35 cellular contexts compared by ENCODE assay signal in genomic region chr5:170528976-170529375, GRCh38. TPM values are rescaled to one million over a fixed set of nuclear protein-coding genes. Genes with fewer than 3 reads are reported as not detected.
"Had no signal": no experiment of that assay in that cellular context is flagged by ENCODE, and none has a peak within 500 bp of the region (broad histone marks: within the 10 kb centered on the region; RNA-seq: fewer than 3 reads in every experiment).

No MANE protein-coding gene starts in this region.

- H3K4me3 ChIP-seq: ascending aorta, cardiac muscle cell had no signal

- DNase-seq: activated B cell treated with CpG ODN at 0.5 μM for 24 hours; activated CD4-positive, alpha-beta memory T cell treated with anti-CD3 and anti-CD28 coated beads for 36 hours; activated CD4-positive, alpha-beta T cell treated with anti-CD3 and anti-CD28 coated beads for 4 hours; activated CD4-positive, alpha-beta T cell treated with anti-CD3 and anti-CD28 coated beads, Interleukin-2, amount 10 ng/mL, durations not matched to agents 24 days and 14 days; activated CD4-positive, alpha-beta T cell treated with anti-CD3 and anti-CD28 coated beads, Interleukin-2, amount 50 U/mL, for 1 hour; activated CD4-positive, alpha-beta T cell treated with anti-CD3 and anti-CD28 coated beads, Interleukin-2, amount 50 U/mL, for 4 hours; activated CD4-positive, CD25-positive, alpha-beta regulatory T cell treated with anti-CD3 and anti-CD28 coated beads, Interleukin-2, amount 50 U/mL, for 72 hours; activated CD8-positive, alpha-beta memory T cell treated with anti-CD3 and anti-CD28 coated beads, Interleukin-2, amount 50 U/mL, for 4 hours; activated CD8-positive, alpha-beta T cell treated with anti-CD3 and anti-CD28 coated beads for 36 hours; activated effector memory CD4-positive, alpha-beta T cell treated with Interleukin-2 at 50 U/mL for 16 hours; activated gamma-delta T cell; activated naive CD4-positive, alpha-beta T cell treated with anti-CD3 and anti-CD28 coated beads, Interleukin-2, amount 10 ng/mL, durations not matched to agents 7 days and 5 days; activated naive CD4-positive, alpha-beta T cell treated with Interleukin-2 at 50 U/mL for 16 hours; activated naive CD8-positive, alpha-beta T cell treated with anti-CD3 and anti-CD28 coated beads, Interleukin-2, amount 10 ng/mL, durations not matched to agents 7 days and 5 days; activated naive CD8-positive, alpha-beta T cell treated with anti-CD3 and anti-CD28 coated beads, Interleukin-2, amount 50 U/mL, for 24 hours; activated T-cell treated with anti-CD3 and anti-CD28 coated beads for 4 hours; activated T-cell treated with anti-CD3 and anti-CD28 coated beads, Interleukin-2, amount 50 U/mL, for 24 hours; activated T-cell treated with anti-CD3 and anti-CD28 coated beads, Interleukin-2, amount 50 U/mL, for 48 hours; amygdala; anterior cingulate cortex; caudate nucleus; cerebellar nuclear complex; T-helper 2 cell; T-helper 9 cell had no signal

- H3K9me3 Mint-ChIP-seq: activated B cell treated with CpG ODN at 0.5 μM for 24 hours; activated CD4-positive, alpha-beta memory T cell treated with anti-CD3 and anti-CD28 coated beads for 36 hours; activated CD4-positive, alpha-beta T cell treated with anti-CD3 and anti-CD28 coated beads, Interleukin-2, amount 10 ng/mL, durations not matched to agents 24 days and 14 days; activated CD8-positive, alpha-beta T cell treated with anti-CD3 and anti-CD28 coated beads for 36 hours; activated naive CD4-positive, alpha-beta T cell treated with anti-CD3 and anti-CD28 coated beads, Interleukin-2, amount 10 ng/mL, durations not matched to agents 7 days and 5 days; activated naive CD4-positive, alpha-beta T cell treated with anti-CD3 and anti-CD28 coated beads, Interleukin-2, amount 50 U/mL, for 24 hours; activated naive CD8-positive, alpha-beta T cell treated with anti-CD3 and anti-CD28 coated beads, Interleukin-2, amount 10 ng/mL, durations not matched to agents 7 days and 5 days; activated naive CD8-positive, alpha-beta T cell treated with anti-CD3 and anti-CD28 coated beads, Interleukin-2, amount 50 U/mL, for 24 hours; activated T-cell treated with anti-CD3 and anti-CD28 coated beads, Interleukin-2, amount 50 U/mL, for 24 hours; activated T-helper 2 cell treated with anti-CD3 and anti-CD28 coated beads, Interferon-gamma antibody, Interleukin-2, Interleukin-4, amounts not matched to agents 10 μg/mL and 5 μg/mL and 100 μg/mL, durations not matched to agents 14 hours and 24 hours and 36 hours; central memory CD8-positive, alpha-beta T cell; T-helper 1 cell treated with Interleukin-12 subunit alpha and Interleukin-12 subunit beta and Interleukin-4 antibody, amounts not matched to agents 30 μg/mL and 1 μg/mL, for 36 hours; T-helper 2 cell treated with Interferon-gamma antibody and Interleukin-4, amounts not matched to agents 5 μg/mL and 100 μg/mL, for 36 hours had no signal

- ATAC-seq: activated CD8-positive, alpha-beta T cell treated with anti-CD3 and anti-CD28 coated beads for 36 hours; activated naive CD8-positive, alpha-beta T cell treated with anti-CD3 and anti-CD28 coated beads, Interleukin-2, amount 50 U/mL, for 24 hours had no signal

- H3K4me1 Mint-ChIP-seq: activated B cell treated with CpG ODN at 0.5 μM for 24 hours; activated CD4-positive, alpha-beta T cell treated with anti-CD3 and anti-CD28 coated beads, Interleukin-2, amount 10 ng/mL, durations not matched to agents 24 days and 14 days; activated naive CD4-positive, alpha-beta T cell treated with anti-CD3 and anti-CD28 coated beads, Interleukin-2, amount 10 ng/mL, durations not matched to agents 7 days and 5 days; activated naive CD4-positive, alpha-beta T cell treated with anti-CD3 and anti-CD28 coated beads, Interleukin-2, amount 50 U/mL, for 24 hours; activated naive CD8-positive, alpha-beta T cell treated with anti-CD3 and anti-CD28 coated beads, Interleukin-2, amount 10 ng/mL, durations not matched to agents 7 days and 5 days; central memory CD8-positive, alpha-beta T cell had no signal

- H3K27ac Mint-ChIP-seq: activated B cell treated with CpG ODN at 0.5 μM for 24 hours; activated CD4-positive, alpha-beta memory T cell treated with anti-CD3 and anti-CD28 coated beads for 36 hours; activated CD4-positive, alpha-beta T cell treated with anti-CD3 and anti-CD28 coated beads, Interleukin-2, amount 10 ng/mL, durations not matched to agents 24 days and 14 days; activated CD8-positive, alpha-beta T cell treated with anti-CD3 and anti-CD28 coated beads for 36 hours; activated naive CD4-positive, alpha-beta T cell treated with anti-CD3 and anti-CD28 coated beads, Interleukin-2, amount 10 ng/mL, durations not matched to agents 7 days and 5 days; activated naive CD4-positive, alpha-beta T cell treated with anti-CD3 and anti-CD28 coated beads, Interleukin-2, amount 50 U/mL, for 24 hours; activated naive CD8-positive, alpha-beta T cell; activated naive CD8-positive, alpha-beta T cell treated with anti-CD3 and anti-CD28 coated beads, Interleukin-2, amount 10 ng/mL, durations not matched to agents 7 days and 5 days; activated naive CD8-positive, alpha-beta T cell treated with anti-CD3 and anti-CD28 coated beads, Interleukin-2, amount 50 U/mL, for 24 hours; activated T-cell treated with anti-CD3 and anti-CD28 coated beads, Interleukin-2, amount 50 U/mL, for 24 hours; activated T-helper 2 cell treated with anti-CD3 and anti-CD28 coated beads, Interferon-gamma antibody, Interleukin-2, Interleukin-4, amounts not matched to agents 10 μg/mL and 5 μg/mL and 100 μg/mL, durations not matched to agents 14 hours and 24 hours and 36 hours; T-helper 1 cell treated with Interleukin-12 subunit alpha and Interleukin-12 subunit beta and Interleukin-4 antibody, amounts not matched to agents 30 μg/mL and 1 μg/mL, for 36 hours; T-helper 2 cell treated with Interferon-gamma antibody and Interleukin-4, amounts not matched to agents 5 μg/mL and 100 μg/mL, for 36 hours had no signal

- H3K36me3 ChIP-seq: ascending aorta, cardiac muscle cell had no signal

- H3K4me3 Mint-ChIP-seq: activated B cell treated with CpG ODN at 0.5 μM for 24 hours; activated CD4-positive, alpha-beta memory T cell treated with anti-CD3 and anti-CD28 coated beads for 36 hours; activated CD4-positive, alpha-beta T cell treated with anti-CD3 and anti-CD28 coated beads, Interleukin-2, amount 10 ng/mL, durations not matched to agents 24 days and 14 days; activated CD8-positive, alpha-beta T cell treated with anti-CD3 and anti-CD28 coated beads for 36 hours; activated naive CD4-positive, alpha-beta T cell treated with anti-CD3 and anti-CD28 coated beads, Interleukin-2, amount 10 ng/mL, durations not matched to agents 7 days and 5 days; activated naive CD4-positive, alpha-beta T cell treated with anti-CD3 and anti-CD28 coated beads, Interleukin-2, amount 50 U/mL, for 24 hours; activated naive CD8-positive, alpha-beta T cell; activated naive CD8-positive, alpha-beta T cell treated with anti-CD3 and anti-CD28 coated beads, Interleukin-2, amount 10 ng/mL, durations not matched to agents 7 days and 5 days; activated naive CD8-positive, alpha-beta T cell treated with anti-CD3 and anti-CD28 coated beads, Interleukin-2, amount 50 U/mL, for 24 hours; activated T-cell treated with anti-CD3 and anti-CD28 coated beads, Interleukin-2, amount 50 U/mL, for 24 hours; brain; central memory CD8-positive, alpha-beta T cell; T-helper 1 cell treated with Interleukin-12 subunit alpha and Interleukin-12 subunit beta and Interleukin-4 antibody, amounts not matched to agents 30 μg/mL and 1 μg/mL, for 36 hours; T-helper 2 cell treated with Interferon-gamma antibody and Interleukin-4, amounts not matched to agents 5 μg/mL and 100 μg/mL, for 36 hours had no signal

- H3K9me3 ChIP-seq: ascending aorta had no signal

- H3K27me3 Mint-ChIP-seq: activated CD4-positive, alpha-beta memory T cell treated with anti-CD3 and anti-CD28 coated beads for 36 hours had no signal

- H3K4me1 ChIP-seq: ascending aorta had no signal

- H3K27ac ChIP-seq: ascending aorta, cardiac muscle cell, VCaP had no signal

- H3K36me3 Mint-ChIP-seq: activated CD4-positive, alpha-beta memory T cell treated with anti-CD3 and anti-CD28 coated beads for 36 hours; activated naive CD4-positive, alpha-beta T cell treated with anti-CD3 and anti-CD28 coated beads, Interleukin-2, amount 10 ng/mL, durations not matched to agents 7 days and 5 days; activated naive CD4-positive, alpha-beta T cell treated with anti-CD3 and anti-CD28 coated beads, Interleukin-2, amount 50 U/mL, for 24 hours; activated naive CD8-positive, alpha-beta T cell; activated naive CD8-positive, alpha-beta T cell treated with anti-CD3 and anti-CD28 coated beads, Interleukin-2, amount 10 ng/mL, durations not matched to agents 7 days and 5 days; brain had no signal

- H3K27me3 ChIP-seq: ascending aorta, cardiac muscle cell had no signal

RNA-seq across cellular contexts. Expression of gene KCNIP1, which starts 25.2 kb away (rescaled TPM):
- total RNA-seq: activated B cell treated with CpG ODN at 0.5 μM for 24 hours; activated CD4-positive, alpha-beta memory T cell treated with anti-CD3 and anti-CD28 coated beads for 36 hours; activated CD4-positive, alpha-beta T cell treated with anti-CD3 and anti-CD28 coated beads, Interleukin-2, amount 10 ng/mL, durations not matched to agents 24 days and 14 days; activated CD8-positive, alpha-beta memory T cell treated with anti-CD3 and anti-CD28 coated beads for 36 hours; activated CD8-positive, alpha-beta T cell treated with anti-CD3 and anti-CD28 coated beads for 36 hours; activated naive CD8-positive, alpha-beta T cell treated with anti-CD3 and anti-CD28 coated beads, Interleukin-2, amount 10 ng/mL, durations not matched to agents 7 days and 5 days; activated T-helper 2 cell treated with anti-CD3 and anti-CD28 coated beads, Interferon-gamma antibody, Interleukin-2, Interleukin-4, amounts not matched to agents 10 μg/mL and 5 μg/mL and 100 μg/mL, durations not matched to agents 14 hours and 24 hours and 36 hours; ascending aorta had no signal
- polyA plus RNA-seq: cardiac muscle cell had no signal
